Comparison of ENCODE assay signal across 15 cellular contexts in genomic region chr5:112794410-112794809, GRCh38.
"Had no signal": no experiment of that assay in that cellular context is flagged by ENCODE, and none has a peak within 500 bp of the region (broad histone marks: within the 10 kb centered on the region; RNA-seq: fewer than 3 reads in every experiment).

No MANE protein-coding gene starts in this region.

- DNase-seq: activated CD4-positive, alpha-beta T cell treated with anti-CD3 and anti-CD28 coated beads for 1 hour; activated CD4-positive, alpha-beta T cell treated with anti-CD3 and anti-CD28 coated beads, Interleukin-2, amount 50 U/mL, for 48 hours; activated gamma-delta T cell; activated T-cell treated with anti-CD3 and anti-CD28 coated beads, Interleukin-2, amount 50 U/mL, for 48 hours; amygdala; brain microvascular endothelial cell; dorsolateral prefrontal cortex; esophagus squamous epithelium; foreskin fibroblast; stimulated activated naive CD4-positive, alpha-beta T cell; upper lobe of right lung had no signal

- H3K79me2 ChIP-seq: parathyroid adenoma had no signal

- ATAC-seq: upper lobe of right lung had no signal

- H3K4me3 ChIP-seq: dorsolateral prefrontal cortex, esophagus squamous epithelium, upper lobe of right lung had no signal

- H3K4me1 ChIP-seq: esophagus squamous epithelium, parathyroid adenoma, upper lobe of right lung had no signal

- H3K27ac Mint-ChIP-seq: activated naive CD8-positive, alpha-beta T cell; mesothelial cell of epicardium; T-helper 2 cell treated with Interferon-gamma antibody and Interleukin-4, amounts not matched to agents 5 μg/mL and 100 μg/mL, for 36 hours had no signal

- H3K27me3 Mint-ChIP-seq: activated naive CD8-positive, alpha-beta T cell had no signal

- H3K27ac ChIP-seq: brain microvascular endothelial cell, dorsolateral prefrontal cortex, esophagus squamous epithelium, parathyroid adenoma, upper lobe of right lung had no signal

- H3K9ac ChIP-seq: parathyroid adenoma had no signal

- H3K9me3 Mint-ChIP-seq: T-helper 2 cell treated with Interferon-gamma antibody and Interleukin-4, amounts not matched to agents 5 μg/mL and 100 μg/mL, for 36 hours had no signal

- H3K27me3 ChIP-seq: brain microvascular endothelial cell, dorsolateral prefrontal cortex, esophagus squamous epithelium, upper lobe of right lung had no signal

- H2AFZ ChIP-seq: parathyroid adenoma had no signal

- H3K9me3 ChIP-seq: esophagus squamous epithelium, upper lobe of right lung had no signal

- H3K4me3 Mint-ChIP-seq: activated naive CD8-positive, alpha-beta T cell; mesothelial cell of epicardium; T-helper 2 cell treated with Interferon-gamma antibody and Interleukin-4, amounts not matched to agents 5 μg/mL and 100 μg/mL, for 36 hours had no signal
